9 cellular contexts compared by ENCODE assay signal in genomic region chr2:203649176-203649814, GRCh38. TPM values are rescaled to one million over a fixed set of nuclear protein-coding genes. Genes with fewer than 3 reads are reported as not detected.
DNase-seq lines count a peak whose midpoint lies in the region; ATAC-seq and TF ChIP-seq lines count a peak whose summit lies in the region.
"Had no signal": no experiment of that assay in that cellular context is flagged by ENCODE, and none has a peak within 500 bp of the region (broad histone marks: within the 10 kb centered on the region; RNA-seq: fewer than 3 reads in every experiment).

No MANE protein-coding gene starts in this region.

- no peaks in the 10 kb centered on the region for H3K36me3 ChIP-seq in KOPT-K1 (ENCODE audit: insufficient read depth, low read length)
- H3K36me3 ChIP-seq in ascending aorta: no peaks in the 10 kb centered on the region
- H3K36me3 ChIP-seq in lower lobe of right lung: no peaks in the 10 kb centered on the region
- no peaks in the 10 kb centered on the region for H3K36me3 ChIP-seq in effector memory CD4-positive, alpha-beta T cell (ENCODE audit: control insufficient read depth, insufficient read depth, low read length)

- H3K27me3 ChIP-seq in ascending aorta (no peaks in the 10 kb centered on the region), lower lobe of right lung (ENCODE audit: low read depth) (no peaks in the 10 kb centered on the region)
- no peaks in the 10 kb centered on the region for H3K27me3 ChIP-seq in effector memory CD4-positive, alpha-beta T cell (replicated peaks; ENCODE audit: control insufficient read depth, insufficient read depth, low read length, poor library complexity, severe bottlenecking)

- H3K9me3 ChIP-seq in KOPT-K1 (ENCODE audit: insufficient read depth, low read length, poor library complexity, severe bottlenecking) (peaks cover 8% of the 10 kb centered on the region), ascending aorta (no peaks in the 10 kb centered on the region), lower lobe of right lung (no peaks in the 10 kb centered on the region)
- H3K9me3 ChIP-seq in effector memory CD4-positive, alpha-beta T cell (ENCODE audit: control insufficient read depth, low read length): no peaks in the 10 kb centered on the region

- H3K4me1 ChIP-seq in ascending aorta (peaks cover 7 to 16% of the 10 kb centered on the region in 2 donors), lower lobe of right lung (peaks cover 46% of the 10 kb centered on the region)
- no peaks in the 10 kb centered on the region for H3K4me1 ChIP-seq in effector memory CD4-positive, alpha-beta T cell (ENCODE audit: control insufficient read depth, insufficient read depth, low read length, poor library complexity, severe bottlenecking)

- peak overlapping the region; percentile 34 for H3K27ac ChIP-seq in KOPT-K1 (ENCODE audit: low read depth, low read length, poor library complexity, severe bottlenecking)
- H3K27ac ChIP-seq in ascending aorta: peak overlapping the region; percentile 56 to 70
- H3K27ac ChIP-seq in lower lobe of right lung: peak overlapping the region; percentile 15
- peak overlapping the region; percentile 13 for H3K27ac ChIP-seq in temporal lobe (ENCODE audit: low read depth, low read length)
- no peak overlapping the region for H3K27ac ChIP-seq in effector memory CD4-positive, alpha-beta T cell (ENCODE audit: insufficient read depth, low read length, poor library complexity, severe bottlenecking)

- TF ChIP-seq CTCF in ascending aorta (IDR thresholded peaks at IDR 0.05) (no peak), lower lobe of right lung (IDR thresholded peaks at IDR 0.05) (no peak)

- no peak for ATAC-seq in lower lobe of right lung
- no peak for ATAC-seq in GM18861 (IDR thresholded peaks at IDR 0.05; ENCODE audit: unreplicated experiment)

- H3K4me3 ChIP-seq in ascending aorta (no peak overlapping the region), lower lobe of right lung (no peak overlapping the region)
- H3K4me3 ChIP-seq in effector memory CD4-positive, alpha-beta T cell (ENCODE audit: insufficient read depth, low read depth, low read length, poor library complexity, severe bottlenecking): no peak overlapping the region

- intact Hi-C loops in ascending aorta (cut with DNase I) (no loop called here), lower lobe of right lung (cut with DNase I) (no loop called here)

- DNase-seq in ascending aorta (ENCODE audit: low spot score in 2 of 2): no peak
- no peak for DNase-seq in lower lobe of right lung
- DNase-seq in effector memory CD4-positive, alpha-beta T cell: no peak
- no peak for DNase-seq in HuH-7.5 (ENCODE audit: low spot score)
- DNase-seq: activated CD4-positive, alpha-beta T cell treated with anti-CD3 and anti-CD28 coated beads, Interleukin-2, amount 10 ng/mL, durations not matched to agents 24 days and 14 days; aorta had no signal

RNA-seq across cellular contexts. Expression of gene CD28, which starts 57.1 kb away (rescaled TPM):
- total RNA-seq in ascending aorta (4.0 TPM), lower lobe of right lung (2.2 TPM), temporal lobe (0.25 TPM)
